20 cellular contexts compared by ENCODE assay signal in genomic region chr5:660491-661030, GRCh38.
"Had no signal": no experiment of that assay in that cellular context is flagged by ENCODE, and none has a peak within 500 bp of the region (broad histone marks: within the 10 kb centered on the region; RNA-seq: fewer than 3 reads in every experiment).

No MANE protein-coding gene starts in this region.

- H3K27ac ChIP-seq: coronary artery, heart left ventricle, left ventricle myocardium inferior, psoas muscle, sigmoid colon, skin epidermis, testis, transverse colon had no signal

- H3K36me3 ChIP-seq: transverse colon had no signal

- H3K4me1 Mint-ChIP-seq: nephron had no signal

- H3K27me3 ChIP-seq: heart left ventricle, sigmoid colon, testis, transverse colon had no signal

- H3K4me1 ChIP-seq: heart left ventricle, left ventricle myocardium inferior, psoas muscle, sigmoid colon, testis had no signal

- H3K27me3 Mint-ChIP-seq: naive B cell had no signal

- FAIRE-seq: endometrium, frontal cortex, islet of Langerhans had no signal

- H3K4me3 ChIP-seq: coronary artery, heart left ventricle, left ventricle myocardium inferior, psoas muscle, sigmoid colon, skin epidermis, testis, transverse colon had no signal

- DNase-seq: effector memory CD4-positive, alpha-beta T cell; hypothalamus; left ventricle myocardium inferior; mesendoderm; naive B cell; psoas muscle; retina; sigmoid colon; stimulated activated CD4-positive, alpha-beta T cell treated with anti-CD3 and anti-CD28 coated beads, Interleukin-12 subunit alpha, Interleukin-12 subunit beta, amount 100 ng/mL, for 4 hours; stimulated activated naive CD8-positive, alpha-beta T cell treated with anti-CD3 and anti-CD28 coated beads, Interleukin-15, Interleukin-2, amounts not matched to agents 100 U/mL and 50 U/mL, for 24 hours; testis; transverse colon had no signal

- H3K27ac Mint-ChIP-seq: nephron had no signal

- H3K9me3 ChIP-seq: psoas muscle, sigmoid colon, testis, transverse colon had no signal

- ATAC-seq: esophagus mucosa; heart left ventricle; psoas muscle; stimulated activated naive CD8-positive, alpha-beta T cell treated with anti-CD3 and anti-CD28 coated beads, Interleukin-15, Interleukin-2, amounts not matched to agents 100 U/mL and 50 U/mL, for 24 hours had no signal

- H3K4me3 Mint-ChIP-seq: nephron had no signal
